In genomic region chr17:58501451-58501850, GRCh38 we compare ENCODE assay signal across 39 cellular contexts. TPM values are rescaled to one million over a fixed set of nuclear protein-coding genes. Genes with fewer than 3 reads are reported as not detected.
"Had no signal": no experiment of that assay in that cellular context is flagged by ENCODE, and none has a peak within 500 bp of the region (broad histone marks: within the 10 kb centered on the region; RNA-seq: fewer than 3 reads in every experiment).

No MANE protein-coding gene starts in this region.

- H3K9me3 ChIP-seq: MG63 had no signal

- DNase-seq: Karpas-422, Kasumi-1, MG63, MM.1S, MV-4-11, NCI-H1048, NCI-H1092, NCI-H1092 treated with DMSO at 0.1 percent for 48 hours, NCI-H1105, NCI-H1105 treated with DMSO at 0.1 percent for 48 hours, NCI-H1417, NCI-H1417 treated with DMSO at 0.1 percent for 48 hours, NCI-H1436, NCI-H1436 treated with DMSO at 0.1 percent for 48 hours, NCI-H146, NCI-H1694, NCI-H1694 treated with DMSO at 0.1 percent for 48 hours, NCI-H187, NCI-H187 treated with DMSO at 0.1 percent for 48 hours, NCI-H1930, NCI-H2029, NCI-H2029 treated with DMSO at 0.1 percent for 48 hours, NCI-H2081, NCI-H2081 treated with DMSO at 0.1 percent for 48 hours, NCI-H2107, NCI-H2171, NCI-H2171 treated with DMSO at 0.1 percent for 48 hours, NCI-H2227 treated with DMSO at 0.1 percent for 48 hours, NCI-H226, NCI-H345, NCI-H446, NCI-H446 treated with DMSO at 0.1 percent for 48 hours, NCI-H510A, NCI-H510A treated with DMSO at 0.1 percent for 48 hours, NCI-H524 had no signal

- H3K4me3 ChIP-seq: MG63 had no signal

- H3K27me3 ChIP-seq: MG63 had no signal

RNA-seq across cellular contexts. Expression of gene HSF5, which starts 13.2 kb away (rescaled TPM):
- total RNA-seq: LHCN-M2, M059J, MCF 10A, NCI-H460 had no signal
